ENCODE assay signal across 18 cellular contexts in the genomic region with DNA sequence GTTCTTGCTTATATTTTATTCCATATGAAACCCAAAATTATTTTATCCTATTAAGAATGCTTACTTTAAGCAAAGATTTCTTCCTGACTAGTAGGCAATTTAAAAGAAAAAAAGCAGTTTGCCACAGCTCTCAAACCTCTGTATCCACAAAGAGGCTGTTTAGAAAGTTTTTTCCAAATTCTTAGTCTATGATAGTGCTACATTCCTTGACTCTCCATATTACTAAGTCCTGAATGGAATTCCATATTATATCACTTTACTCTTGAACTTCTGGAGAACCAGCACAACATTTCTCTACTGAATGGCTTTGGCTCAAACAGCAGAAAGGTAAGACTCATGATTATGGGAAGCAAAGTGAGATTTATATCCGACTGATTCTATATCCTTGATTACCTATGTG. TPM values are rescaled to one million over a fixed set of nuclear protein-coding genes. Genes with fewer than 3 reads are reported as not detected.
DNase-seq lines count a peak whose midpoint lies in the region; ATAC-seq, FAIRE-seq and TF ChIP-seq lines count a peak whose summit lies in the region.
"Had no signal": no experiment of that assay in that cellular context is flagged by ENCODE, and none has a peak within 500 bp of the region (broad histone marks: within the 10 kb centered on the region; RNA-seq: fewer than 3 reads in every experiment).

No MANE protein-coding gene starts in this region.

- H3K4me3 ChIP-seq in epithelial cell of esophagus (ENCODE audit: low read length) (no peak overlapping the region), keratinocyte (ENCODE audit: control insufficient read depth in 2 of 3, extremely low read depth in 1 of 3, insufficient read depth in 2 of 3, low read depth in 1 of 3, low read length in 3 of 3) (peak overlapping the region in 2 of 3 experiments; percentile 52 to 60), right cardiac atrium (ENCODE audit: low read length) (no peak overlapping the region)

- WGBS in right cardiac atrium = 87% methylated on average over 1 of the region's 1 CpG

- no peaks in the 10 kb centered on the region for H4K20me1 ChIP-seq in keratinocyte (ENCODE audit: control insufficient read depth, extremely low read depth, insufficient read depth, low read length)

- H3K27me3 Mint-ChIP-seq in HFFc6 (ENCODE audit: insufficient read depth) = no peaks in the 10 kb centered on the region
- peaks cover 7% of the 10 kb centered on the region for H3K27me3 Mint-ChIP-seq in T-helper 2 cell treated with Interferon-gamma antibody and Interleukin-4, amounts not matched to agents 5 μg/mL and 100 μg/mL, for 36 hours (ENCODE audit: low read depth)

- H3K4me1 ChIP-seq in keratinocyte (ENCODE audit: control insufficient read depth, extremely low read depth, insufficient read depth, low read length) (peaks cover 70% of the 10 kb centered on the region), right cardiac atrium (ENCODE audit: control insufficient read depth, insufficient read depth, low read length) (peaks cover 3% of the 10 kb centered on the region)
- H3K4me1 ChIP-seq: BE2C had no signal

- H3K36me3 Mint-ChIP-seq in HFFc6 (ENCODE audit: low read depth) = peaks cover 13% of the 10 kb centered on the region
- no peaks in the 10 kb centered on the region for H3K36me3 Mint-ChIP-seq in T-helper 2 cell treated with Interferon-gamma antibody and Interleukin-4, amounts not matched to agents 5 μg/mL and 100 μg/mL, for 36 hours (ENCODE audit: low read depth)
- H3K36me3 Mint-ChIP-seq: CD4-positive, alpha-beta memory T cell had no signal

- no peaks in the 10 kb centered on the region for H3K9me1 ChIP-seq in keratinocyte (ENCODE audit: control insufficient read depth, extremely low read depth, insufficient read depth, low read length)

- H3K4me2 ChIP-seq in keratinocyte (ENCODE audit: control insufficient read depth, extremely low read depth, insufficient read depth, low read depth, low read length) = peak overlapping the region; percentile 90

- peak overlapping the region; percentile 66 for H3K9ac ChIP-seq in keratinocyte (ENCODE audit: control insufficient read depth, extremely low read depth, insufficient read depth, low read length)

- intact Hi-C loops in right cardiac atrium (cut with DNase I) = no loop called here

- H3K4me1 Mint-ChIP-seq in HFFc6 (ENCODE audit: low read depth) = peaks cover 62% of the 10 kb centered on the region
- no peaks in the 10 kb centered on the region for H3K4me1 Mint-ChIP-seq in T-helper 2 cell treated with Interferon-gamma antibody and Interleukin-4, amounts not matched to agents 5 μg/mL and 100 μg/mL, for 36 hours (ENCODE audit: low read depth)
- H3K4me1 Mint-ChIP-seq: CD4-positive, alpha-beta memory T cell had no signal

- no peak overlapping the region for H2AFZ ChIP-seq in keratinocyte (ENCODE audit: control insufficient read depth, low read length)

- H3K9me3 ChIP-seq in keratinocyte (ENCODE audit: control insufficient read depth, low read depth, low read length) = no peaks in the 10 kb centered on the region
- H3K9me3 ChIP-seq in right cardiac atrium (ENCODE audit: control insufficient read depth, low read length) = no peaks in the 10 kb centered on the region
- H3K9me3 ChIP-seq: BE2C had no signal

- H3K9me3 Mint-ChIP-seq in HFFc6 = no peaks in the 10 kb centered on the region
- H3K9me3 Mint-ChIP-seq in T-helper 2 cell treated with Interferon-gamma antibody and Interleukin-4, amounts not matched to agents 5 μg/mL and 100 μg/mL, for 36 hours = no peaks in the 10 kb centered on the region

- H3K27me3 ChIP-seq in keratinocyte (ENCODE audit: control insufficient read depth, extremely low read depth, insufficient read depth, low read length) (no peaks in the 10 kb centered on the region), right cardiac atrium (ENCODE audit: control insufficient read depth, insufficient read depth) (no peaks in the 10 kb centered on the region)
- H3K27me3 ChIP-seq: BE2C had no signal

- H3K36me3 ChIP-seq in keratinocyte (ENCODE audit: control insufficient read depth in 2 of 2, extremely low read depth in 1 of 2, insufficient read depth in 2 of 2, low read length in 2 of 2) = peaks cover 3 to 17% of the 10 kb centered on the region in 2 experiments
- H3K36me3 ChIP-seq: BE2C had no signal

- peaks cover 70% of the 10 kb centered on the region for H3K79me2 ChIP-seq in keratinocyte (ENCODE audit: control insufficient read depth, insufficient read depth, low read length)

- peak overlapping the region; percentile 16 for H3K4me3 Mint-ChIP-seq in HFFc6
- H3K4me3 Mint-ChIP-seq in T-helper 2 cell treated with Interferon-gamma antibody and Interleukin-4, amounts not matched to agents 5 μg/mL and 100 μg/mL, for 36 hours = no peak overlapping the region
- H3K4me3 Mint-ChIP-seq: CD4-positive, alpha-beta memory T cell had no signal

- DNase-seq in AG20443 (ENCODE audit: low spot score) (peak; percentile 17), HFFc6 (peak; percentile 41), epithelial cell of esophagus (ENCODE audit: low read depth) (peak; percentile 36), keratinocyte (ENCODE audit: low read depth, low spot score) (no peak), kidney tubule cell (ENCODE audit: low spot score) (no peak), right cardiac atrium (no peak), NCI-H2081 (lab: John Stamatoyannopoulos, UW) (no peak)
- no peak for DNase-seq in T-helper 2 cell treated with Interferon-gamma antibody and Interleukin-4, amounts not matched to agents 5 μg/mL and 100 μg/mL, for 36 hours (ENCODE audit: low spot score)
- DNase-seq: ACHN; BE2C; CD4-positive, alpha-beta memory T cell; DMS79; GDM1 had no signal

- TF ChIP-seq CTCF in HFFc6 (IDR thresholded peaks at IDR 0.05) = no peak
- no peak for TF ChIP-seq CTCF in epithelial cell of esophagus (IDR thresholded peaks at IDR 0.05; ENCODE audit: insufficient read depth, low read depth, low read length, missing control alignments)
- no peak for TF ChIP-seq CTCF in keratinocyte (optimal IDR thresholded peaks at IDR 0.05 in 1 of 3, IDR thresholded peaks at IDR 0.05 in 1 of 3, conservative IDR thresholded peaks at IDR 0.05 in 1 of 3; ENCODE audit: extremely low read depth in 1 of 3, insufficient read depth in 2 of 3, low read length in 3 of 3)

- dilution Hi-C loops in keratinocyte (cut with MboI; ENCODE audit: extremely low pct_ligation_motif_present, low sequenced_read_pairs) = no loop called here

- FAIRE-seq in keratinocyte (lab: Jason Lieb, UNC) = no peak
- FAIRE-seq: GM12892, GM19239 had no signal

- peak overlapping the region; percentile 67 for H3K27ac Mint-ChIP-seq in HFFc6
- no peak overlapping the region for H3K27ac Mint-ChIP-seq in T-helper 2 cell treated with Interferon-gamma antibody and Interleukin-4, amounts not matched to agents 5 μg/mL and 100 μg/mL, for 36 hours
- H3K27ac Mint-ChIP-seq: CD4-positive, alpha-beta memory T cell had no signal

- H3K27ac ChIP-seq in keratinocyte (ENCODE audit: control insufficient read depth, insufficient read depth, low read length) = peak overlapping the region; percentile 97
- no peak overlapping the region for H3K27ac ChIP-seq in right cardiac atrium (ENCODE audit: low read length)
- H3K27ac ChIP-seq: C4-2B had no signal

- ATAC-seq in right cardiac atrium = no peak

RNA-seq across cellular contexts. Expression of a gene that starts 8.3 kb away (rescaled TPM):
- total RNA-seq in HFFc6 (2021; fragmentation: NEBNext Ultra II Directional; extraction: Animal tissue kit (Norgen Biotek cat#: 25700)) = under 1 TPM; 0.28 to 0.73 (median 0.57) TPM
- 26.2 to 28.6 TPM (median 27.7 TPM) in 3 replicates for polyA plus RNA-seq in keratinocyte
- polyA plus RNA-seq in keratinocyte (2011; ENCODE audit: low read depth) = 26.1 TPM
- polyA plus RNA-seq in keratinocyte (2011; cell fraction: cytosol; rRNA removed) = 11.1 and 13.7 TPM in 2 replicates
- 44.9 and 47.5 TPM in 2 replicates for polyA plus RNA-seq in keratinocyte (2011; cell fraction: nucleus; rRNA removed)
- 20.0 and 34.8 TPM in 2 replicates for polyA plus RNA-seq in keratinocyte (2012; ENCODE audit: low replicate concordance)
- polyA minus RNA-seq in keratinocyte = 67.6 to 119 TPM (median 108 TPM) in 3 replicates
- polyA minus RNA-seq in keratinocyte (2011; cell fraction: cytosol; rRNA and poly(A)+ RNA removed) = 42.8 TPM
- 95.7 and 152 TPM in 2 replicates for polyA minus RNA-seq in keratinocyte (2011; cell fraction: nucleus; rRNA and poly(A)+ RNA removed)
- 1 to 10 TPM in 1 of 4 donors, under 1 TPM in 3; 0.71 to 1.6 (median 0.87) TPM for total RNA-seq in right cardiac atrium
- 0.52 TPM for polyA plus RNA-seq in right cardiac atrium
- total RNA-seq: A172; CD4-positive, alpha-beta memory T cell; H4 had no signal
- polyA plus RNA-seq: CD4-positive, alpha-beta memory T cell had no signal

RNA-seq across cellular contexts. Expression of a gene that starts 51.4 kb away (rescaled TPM):
- total RNA-seq in HFFc6 (2021; fragmentation: NEBNext Ultra II Directional; extraction: Animal tissue kit (Norgen Biotek cat#: 25700)) = 1 to 10 TPM in 5 of 6 experiments, under 1 TPM in 1; 0.66 to 2.5 (median 1.5) TPM
- polyA plus RNA-seq in keratinocyte (1.0 to 4.0 TPM (median 1.2 TPM) in 3 replicates), right cardiac atrium (0.18 TPM)
- 0.37 TPM for polyA plus RNA-seq in keratinocyte (2011; ENCODE audit: low read depth)
- polyA plus RNA-seq in keratinocyte (2011; cell fraction: cytosol; rRNA removed) = 1.7 and 2.9 TPM in 2 replicates
- 0.41 and 1.2 TPM in 2 replicates for polyA plus RNA-seq in keratinocyte (2011; cell fraction: nucleus; rRNA removed)
- polyA plus RNA-seq in keratinocyte (2012; ENCODE audit: low replicate concordance) = 1.4 and 3.2 TPM in 2 replicates
- polyA minus RNA-seq in keratinocyte = 0.22 to 4.2 TPM (median 0.79 TPM) in 3 replicates
- polyA minus RNA-seq in keratinocyte (2011; cell fraction: cytosol; rRNA and poly(A)+ RNA removed) = not detected
- not detected in 2 replicates for polyA minus RNA-seq in keratinocyte (2011; cell fraction: nucleus; rRNA and poly(A)+ RNA removed)
- 1 to 10 TPM in 1 of 4 donors, under 1 TPM in 1, not detected in 2; 0.97 to 2.3 TPM for total RNA-seq in right cardiac atrium
- total RNA-seq: A172 had no signal
- polyA plus RNA-seq: CD4-positive, alpha-beta memory T cell had no signal

Comparison
In these comparisons a context has a peak if more than half of its experiments do, and no peak if none do; other contexts are left out.
1. DNase-seq: peak in AG20443 (single experiment), HFFc6 (single experiment) and epithelial cell of esophagus (single experiment); none in keratinocyte (single experiment), kidney tubule cell (single experiment), right cardiac atrium (0 of 3), NCI-H2081 (0 of 2) and T-helper 2 cell treated with Interferon-gamma antibody and Interleukin-4, amounts not matched to agents 5 μg/mL and 100 μg/mL, for 36 hours (single experiment).
2. H3K4me3 ChIP-seq: peak in keratinocyte (2 of 3); none in epithelial cell of esophagus (single experiment) and right cardiac atrium (single experiment).